Comparison of ENCODE assay signal across 16 cellular contexts in genomic region chr7:43612128-43612527, GRCh38. TPM values are rescaled to one million over a fixed set of nuclear protein-coding genes. Genes with fewer than 3 reads are reported as not detected.
DNase-seq lines count a peak whose midpoint lies in the region; TF ChIP-seq lines count a peak whose summit lies in the region.
"Had no signal": no experiment of that assay in that cellular context is flagged by ENCODE, and none has a peak within 500 bp of the region (broad histone marks: within the 10 kb centered on the region; RNA-seq: fewer than 3 reads in every experiment).

No MANE protein-coding gene starts in this region.

- H3K9me3 Mint-ChIP-seq in chondrocyte (ENCODE audit: low read depth) (no peaks in the 10 kb centered on the region), CD14-positive monocyte (peaks cover 0 to 1% (median 0%) of the 10 kb centered on the region in 7 donors)

- H3K36me3 Mint-ChIP-seq in chondrocyte (ENCODE audit: low read depth) (peaks cover 20% of the 10 kb centered on the region), CD14-positive monocyte (peaks cover 37 to 57% of the 10 kb centered on the region in 2 donors)

- H3K4me1 Mint-ChIP-seq in chondrocyte (ENCODE audit: low read depth) (peaks cover 34% of the 10 kb centered on the region), CD14-positive monocyte (no peaks in the 10 kb centered on the region)

- H3K9me2 ChIP-seq in SK-N-SH, result no peaks in the 10 kb centered on the region

- H3K27ac Mint-ChIP-seq in chondrocyte (ENCODE audit: unreplicated experiment) (peak overlapping the region; percentile 77), CD14-positive monocyte (no peak overlapping the region)

- H3K4me2 ChIP-seq in SK-N-SH (peak overlapping the region; percentile 46), smooth muscle cell (peak overlapping the region; percentile 5)

- peak overlapping the region; percentile 13; the same call in 1 of the 2 replicates for H3K9ac ChIP-seq in SK-N-SH
- no peak overlapping the region for H3K9ac ChIP-seq in smooth muscle cell (ENCODE audit: low read depth)

- POLR2A ChIA-PET in SK-N-SH (lab: Yijun Ruan, JAX), result no interaction called here

- intact Hi-C loops in head of caudate nucleus (cut with DNase I) (no loop called here), CD14-positive monocyte (cut with micrococcal nuclease) (no loop called here)

- no peak overlapping the region for H3K4me3 ChIP-seq in SK-N-SH (ENCODE audit: low read depth in 2 of 2, low read length in 1 of 2)
- no peak overlapping the region for H3K4me3 ChIP-seq in smooth muscle cell

- no peaks in the 10 kb centered on the region for H3K27me3 Mint-ChIP-seq in chondrocyte (ENCODE audit: low read depth)
- peaks cover 0 to 3% (median 0%) of the 10 kb centered on the region in 3 donors for H3K27me3 Mint-ChIP-seq in CD14-positive monocyte (ENCODE audit: low read depth in 3 of 3)

- peaks cover 56 to 80% of the 10 kb centered on the region in 2 experiments for H3K36me3 ChIP-seq in SK-N-SH (replicated peaks in 1 of 2; ENCODE audit: control insufficient read depth in 1 of 2, insufficient read depth in 2 of 2, low read length in 1 of 2)
- H3K36me3 ChIP-seq in smooth muscle cell (ENCODE audit: low read depth), result no peaks in the 10 kb centered on the region

- H3K79me2 ChIP-seq in SK-N-SH (ENCODE audit: insufficient read depth) (peaks cover 97% of the 10 kb centered on the region), smooth muscle cell (ENCODE audit: low read depth) (no peaks in the 10 kb centered on the region)

- H3K27me3 ChIP-seq in SK-N-SH (ENCODE audit: insufficient read depth), result no peaks in the 10 kb centered on the region
- H3K27me3 ChIP-seq in smooth muscle cell (ENCODE audit: low read depth), result no peaks in the 10 kb centered on the region

- H2AFZ ChIP-seq in SK-N-SH (ENCODE audit: low read depth), result no peak overlapping the region
- H2AFZ ChIP-seq in smooth muscle cell (ENCODE audit: low read depth), result no peak overlapping the region

- no peak for TF ChIP-seq EP300 in SK-N-SH (IDR thresholded peaks at IDR 0.05; ENCODE audit: borderline replicate concordance in 1 of 2, low read depth in 1 of 2, low read length in 1 of 2)

- peaks cover 6 to 22% of the 10 kb centered on the region in 2 experiments for H3K4me1 ChIP-seq in SK-N-SH (ENCODE audit: control insufficient read depth in 1 of 2, insufficient read depth in 2 of 2, low read depth in 1 of 2, low read length in 1 of 2)
- H3K4me1 ChIP-seq in smooth muscle cell (ENCODE audit: low read depth), result no peaks in the 10 kb centered on the region

- TF ChIP-seq CTCF in SK-N-SH (IDR thresholded peaks at IDR 0.05) (no peak), chondrocyte (IDR thresholded peaks at IDR 0.05) (no peak), smooth muscle cell (IDR thresholded peaks at IDR 0.05; ENCODE audit: borderline replicate concordance, insufficient read depth, poor library complexity, severe bottlenecking) (no peak), CD14-positive monocyte (IDR thresholded peaks at IDR 0.05) (no peak)

- CTCF ChIA-PET in SK-N-SH (lab: Yijun Ruan, JAX), result interaction anchor here (0.6 to 1.3 kb wide), 3 partner anchors 10 to 107 kb away, joined by 3 to 6 read pairs (median 3); partner anchors contain the start of gene STK17A

- H3K27ac ChIP-seq in SK-N-SH (ENCODE audit: low read depth in 2 of 2, low read length in 1 of 2) (peak overlapping the region; percentile 64 to 83; a peak in 3 of 4 replicates), smooth muscle cell (ENCODE audit: low read depth) (peak overlapping the region; percentile 8)

- H4K20me1 ChIP-seq in SK-N-SH (ENCODE audit: insufficient read depth) (peaks cover 85% of the 10 kb centered on the region), smooth muscle cell (ENCODE audit: low read depth) (peaks cover 7% of the 10 kb centered on the region)

- no peak for TF ChIP-seq RAD21 in SK-N-SH (IDR thresholded peaks at IDR 0.05; ENCODE audit: low read length)

- WGBS in SK-N-SH (ENCODE audit: low lambda C conversion rate), result 84% methylated on average over 5 of the region's 5 CpGs
- 92% methylated on average over 5 of the region's 5 CpGs for WGBS in smooth muscle cell (ENCODE audit: low lambda C conversion rate)

- H3K4me3 Mint-ChIP-seq in chondrocyte (ENCODE audit: unreplicated experiment), result peak overlapping the region; percentile 19
- no peak overlapping the region for H3K4me3 Mint-ChIP-seq in CD14-positive monocyte

- DNase-seq in EH (ENCODE audit: low read depth) (peak; percentile 39), SK-N-SH (no peak), chondrocyte (ENCODE audit: low spot score) (no peak), smooth muscle cell (lab: John Stamatoyannopoulos, UW; ENCODE audit: unreplicated experiment) (no peak), head of caudate nucleus (no peak), occipital lobe (lab: John Stamatoyannopoulos, UW) (no peak), CD14-positive monocyte (ENCODE audit: low spot score) (no peak)
- DNase-seq: cerebellar nuclear complex; erythroblast; mesendoderm; NCI-H187 treated with DMSO at 0.1 percent for 48 hours; NCI-H82; posterior cingulate gyrus; SHP77 treated with DMSO at 0.1 percent for 48 hours; stimulated activated CD4-positive, alpha-beta T cell treated with anti-CD3 and anti-CD28 coated beads, Interleukin-2, amount 100 ng/mL, for 48 hours; stimulated activated naive CD4-positive, alpha-beta T cell treated with Interleukin-2 at 50 U/mL for 16 hours had no signal

- H3K9me3 ChIP-seq in SK-N-SH (no peaks in the 10 kb centered on the region), smooth muscle cell (replicated peaks; ENCODE audit: low read depth) (no peaks in the 10 kb centered on the region)

- H3F3A ChIP-seq in SK-N-SH (replicated peaks; ENCODE audit: insufficient read depth) (peaks cover 53% of the 10 kb centered on the region), smooth muscle cell (ENCODE audit: low read depth) (peaks cover 4% of the 10 kb centered on the region)

TF ChIP-seq in SK-N-SH, 30 proteins besides CTCF, POLR2A, EP300 and RAD21:
- TF ChIP-seq RXRA (IDR thresholded peaks at IDR 0.05; ENCODE audit: borderline replicate concordance, low read depth) (no peak), FOXJ3 (CRISPR knock-in tag; IDR thresholded peaks at IDR 0.05) (no peak), REST (IDR thresholded peaks at IDR 0.05; ENCODE audit: low read depth, low read length) (no peak)

RNA-seq across cellular contexts. Expression of gene STK17A, which starts 29.2 kb away (rescaled TPM):
- polyA plus RNA-seq in SK-N-SH (2012; rRNA removed) (47.8 and 52.0 TPM in 2 replicates), smooth muscle cell (21.0 and 26.8 TPM in 2 replicates), CD14-positive monocyte (10 to 100 TPM in 1 of 2 donors, 1 to 10 TPM in 1; 9.5 to 14.1 TPM)
- polyA plus RNA-seq in SK-N-SH (2012; cell fraction: cytosol; rRNA removed), result 74.7 and 89.6 TPM in 2 replicates
- 34.1 and 67.1 TPM in 2 replicates for polyA plus RNA-seq in SK-N-SH (2012; cell fraction: nucleus; rRNA removed)
- total RNA-seq in chondrocyte (17.1 to 35.0 TPM (median 35.0 TPM) in 3 replicates), smooth muscle cell (25.5 and 28.2 TPM in 2 replicates), occipital lobe (19.3 TPM)
